In the genomic region with DNA sequence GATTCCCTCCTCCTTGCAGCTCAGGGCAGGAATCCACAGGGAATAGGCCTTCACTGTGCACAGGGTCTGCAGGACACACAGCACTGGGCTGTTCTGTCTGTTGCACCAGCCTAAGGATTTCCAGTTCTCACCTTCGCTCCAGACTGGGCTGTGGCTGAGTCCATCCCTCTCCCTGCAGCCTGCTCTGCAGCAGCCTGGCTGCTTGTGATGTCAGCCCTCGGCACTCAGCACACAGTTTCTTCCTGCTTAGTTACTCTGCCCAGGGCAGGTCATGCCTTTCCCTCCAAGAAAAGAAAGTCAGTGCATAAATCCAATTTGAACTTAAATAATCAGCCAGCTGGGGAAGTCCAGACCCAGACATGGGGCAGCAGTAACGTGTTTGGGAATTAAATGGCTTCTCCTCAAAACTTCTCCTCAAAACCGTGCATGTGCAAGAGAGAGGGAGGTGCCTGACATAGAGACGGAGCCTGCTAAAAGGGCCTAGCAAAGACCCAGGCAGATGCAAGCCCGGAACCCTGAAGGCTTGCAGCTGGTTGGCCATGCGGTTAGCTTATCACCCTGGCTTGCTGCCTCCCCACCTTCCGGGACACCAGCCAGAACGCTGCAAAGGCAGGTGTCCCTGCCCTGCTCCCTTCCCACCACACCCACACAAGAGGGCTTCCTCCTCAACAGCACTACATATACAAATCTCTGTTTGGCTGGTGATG, we compare ENCODE assay signal across 10 cellular contexts. TPM values are rescaled to one million over a fixed set of nuclear protein-coding genes. Genes with fewer than 3 reads are reported as not detected.
DNase-seq lines count a peak whose midpoint lies in the region; ATAC-seq, FAIRE-seq and TF ChIP-seq lines count a peak whose summit lies in the region.
"Had no signal": no experiment of that assay in that cellular context is flagged by ENCODE, and none has a peak within 500 bp of the region (broad histone marks: within the 10 kb centered on the region; RNA-seq: fewer than 3 reads in every experiment).

No MANE protein-coding gene starts in this region.

- no peaks in the 10 kb centered on the region for H3K4me1 Mint-ChIP-seq in natural killer cell
- H3K4me1 Mint-ChIP-seq in natural killer cell treated with Interleukin-12 subunit alpha and Interleukin-12 subunit beta and Interleukin-15 and Interleukin-18, amount 100 ng/mL, for 72 hours (ENCODE audit: low read depth in 2 of 2) = no peaks in the 10 kb centered on the region

- no peaks in the 10 kb centered on the region for H3K9me3 Mint-ChIP-seq in natural killer cell
- H3K9me3 Mint-ChIP-seq in natural killer cell treated with Interleukin-12 subunit alpha and Interleukin-12 subunit beta and Interleukin-15 and Interleukin-18, amount 100 ng/mL, for 72 hours = no peaks in the 10 kb centered on the region
- H3K9me3 Mint-ChIP-seq: T-helper 1 cell treated with Interleukin-12 subunit alpha and Interleukin-12 subunit beta and Interleukin-4 antibody, amounts not matched to agents 30 μg/mL and 1 μg/mL, for 36 hours had no signal

- no peak overlapping the region for H3K4me3 Mint-ChIP-seq in natural killer cell
- no peak overlapping the region for H3K4me3 Mint-ChIP-seq in natural killer cell treated with Interleukin-12 subunit alpha and Interleukin-12 subunit beta and Interleukin-15 and Interleukin-18, amount 100 ng/mL, for 72 hours
- H3K4me3 Mint-ChIP-seq: T-helper 1 cell treated with Interleukin-12 subunit alpha and Interleukin-12 subunit beta and Interleukin-4 antibody, amounts not matched to agents 30 μg/mL and 1 μg/mL, for 36 hours had no signal

- TF ChIP-seq CTCF in natural killer cell (IDR thresholded peaks at IDR 0.05) (no peak), choroid plexus epithelial cell (conservative IDR thresholded peaks at IDR 0.05; ENCODE audit: low read depth, low read length) (no peak)

- ATAC-seq in natural killer cell = peak in 2 of 3 donors; percentile 12 to 48
- no peak for ATAC-seq in natural killer cell treated with Interleukin-12 subunit alpha and Interleukin-12 subunit beta and Interleukin-15 and Interleukin-18, amount 100 ng/mL, for 72 hours
- ATAC-seq in HG03139 (IDR thresholded peaks at IDR 0.05; ENCODE audit: unreplicated experiment) = no peak

- H3K36me3 Mint-ChIP-seq in natural killer cell = no peaks in the 10 kb centered on the region
- no peaks in the 10 kb centered on the region for H3K36me3 Mint-ChIP-seq in natural killer cell treated with Interleukin-12 subunit alpha and Interleukin-12 subunit beta and Interleukin-15 and Interleukin-18, amount 100 ng/mL, for 72 hours

- FAIRE-seq in urothelium cell line (lab: Jason Lieb, UNC) = no peak

- intact Hi-C loops in natural killer cell (cut with micrococcal nuclease) = no loop called here

- no peak for DNase-seq in natural killer cell
- DNase-seq in natural killer cell treated with Interleukin-12 subunit alpha and Interleukin-12 subunit beta and Interleukin-15 and Interleukin-18, amount 100 ng/mL, for 72 hours (ENCODE audit: low spot score) = no peak
- peak; percentile 28 for DNase-seq in T-helper 9 cell
- peak; percentile 21 for DNase-seq in choroid plexus epithelial cell (ENCODE audit: low read depth)
- peak; percentile 44 for DNase-seq in urothelium cell line (ENCODE audit: low spot score)
- DNase-seq in cortex of kidney (lab: John Stamatoyannopoulos, UW) = no peak
- DNase-seq in GM19240 (ENCODE audit: insufficient read length, low spot score) = no peak

- H3K27ac Mint-ChIP-seq in natural killer cell = no peak overlapping the region
- no peak overlapping the region for H3K27ac Mint-ChIP-seq in natural killer cell treated with Interleukin-12 subunit alpha and Interleukin-12 subunit beta and Interleukin-15 and Interleukin-18, amount 100 ng/mL, for 72 hours
- H3K27ac Mint-ChIP-seq: T-helper 1 cell treated with Interleukin-12 subunit alpha and Interleukin-12 subunit beta and Interleukin-4 antibody, amounts not matched to agents 30 μg/mL and 1 μg/mL, for 36 hours had no signal

- no peak overlapping the region for H3K4me3 ChIP-seq in choroid plexus epithelial cell (ENCODE audit: low read depth, low read length)

- H3K27me3 Mint-ChIP-seq in natural killer cell (ENCODE audit: low read depth in 2 of 2) = no peaks in the 10 kb centered on the region
- peaks cover 5 to 11% of the 10 kb centered on the region in 2 donors for H3K27me3 Mint-ChIP-seq in natural killer cell treated with Interleukin-12 subunit alpha and Interleukin-12 subunit beta and Interleukin-15 and Interleukin-18, amount 100 ng/mL, for 72 hours

RNA-seq across cellular contexts. Expression of gene GDF2, which starts 10.9 kb away (rescaled TPM):
- not detected for total RNA-seq in natural killer cell
- not detected for total RNA-seq in natural killer cell treated with Interleukin-12 subunit alpha and Interleukin-12 subunit beta and Interleukin-15 and Interleukin-18, amount 100 ng/mL, for 72 hours

RNA-seq across cellular contexts. Expression of gene GDF10, which starts 11.3 kb away (rescaled TPM):
- total RNA-seq in natural killer cell = not detected
- total RNA-seq in natural killer cell treated with Interleukin-12 subunit alpha and Interleukin-12 subunit beta and Interleukin-15 and Interleukin-18, amount 100 ng/mL, for 72 hours = not detected

RNA-seq across cellular contexts. Expression of gene RBP3, which starts 36.8 kb away (rescaled TPM):
- not detected for total RNA-seq in natural killer cell
- not detected for total RNA-seq in natural killer cell treated with Interleukin-12 subunit alpha and Interleukin-12 subunit beta and Interleukin-15 and Interleukin-18, amount 100 ng/mL, for 72 hours
- total RNA-seq: liver had no signal

Comparison
In these comparisons a context has a peak if more than half of its experiments do, and no peak if none do; other contexts are left out.
1. ATAC-seq: peak in natural killer cell (2 of 3); none in natural killer cell treated with Interleukin-12 subunit alpha and Interleukin-12 subunit beta and Interleukin-15 and Interleukin-18, amount 100 ng/mL, for 72 hours (0 of 2) and HG03139 (single experiment).
2. DNase-seq: peak in T-helper 9 cell (single experiment), choroid plexus epithelial cell (single experiment) and urothelium cell line (single experiment); none in natural killer cell (single experiment), natural killer cell treated with Interleukin-12 subunit alpha and Interleukin-12 subunit beta and Interleukin-15 and Interleukin-18, amount 100 ng/mL, for 72 hours (single experiment), cortex of kidney (single experiment) and GM19240 (single experiment).